Comparison of ENCODE assay signal across 1 cellular context in the genomic region with DNA sequence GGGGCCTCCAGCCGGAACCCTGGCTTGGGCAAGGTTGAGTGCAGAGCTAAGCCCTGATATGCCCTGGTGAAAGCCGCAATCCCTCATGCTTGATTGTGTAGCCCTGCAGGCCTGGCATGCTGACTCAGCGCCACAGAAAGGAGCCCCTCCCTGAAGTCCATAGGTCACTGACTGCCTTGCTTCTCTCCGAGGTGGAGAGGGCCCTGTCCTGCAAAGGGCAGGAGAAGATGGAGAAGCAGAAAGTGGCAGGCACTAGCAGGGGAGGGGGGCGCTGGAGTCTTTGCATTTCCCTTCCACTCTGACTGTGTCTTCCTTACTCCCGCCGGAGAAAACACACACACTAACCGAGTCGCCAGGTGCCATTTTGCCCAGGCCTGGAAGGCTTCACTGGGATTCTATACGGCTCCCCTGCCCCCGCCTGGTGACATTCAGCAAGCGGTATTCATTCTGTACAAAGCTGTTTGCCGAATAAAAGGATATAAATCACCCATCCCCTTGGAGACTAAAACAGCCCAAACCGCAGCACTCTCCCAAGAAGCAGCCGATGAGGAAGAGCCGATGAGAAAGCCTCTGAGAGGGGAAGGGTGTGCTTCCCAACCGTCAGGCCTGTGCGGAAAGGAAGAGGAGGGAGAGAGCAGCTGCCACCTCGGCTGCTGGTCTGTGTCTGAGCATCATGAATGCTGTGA.
TF ChIP-seq lines count a peak whose summit lies in the region.

No MANE protein-coding gene starts in this region.

TF ChIP-seq in SK-N-SH, 30 proteins besides CTCF, POLR2A, EP300 and RAD21 (continued from another document):
- TF ChIP-seq, protein P1, sequence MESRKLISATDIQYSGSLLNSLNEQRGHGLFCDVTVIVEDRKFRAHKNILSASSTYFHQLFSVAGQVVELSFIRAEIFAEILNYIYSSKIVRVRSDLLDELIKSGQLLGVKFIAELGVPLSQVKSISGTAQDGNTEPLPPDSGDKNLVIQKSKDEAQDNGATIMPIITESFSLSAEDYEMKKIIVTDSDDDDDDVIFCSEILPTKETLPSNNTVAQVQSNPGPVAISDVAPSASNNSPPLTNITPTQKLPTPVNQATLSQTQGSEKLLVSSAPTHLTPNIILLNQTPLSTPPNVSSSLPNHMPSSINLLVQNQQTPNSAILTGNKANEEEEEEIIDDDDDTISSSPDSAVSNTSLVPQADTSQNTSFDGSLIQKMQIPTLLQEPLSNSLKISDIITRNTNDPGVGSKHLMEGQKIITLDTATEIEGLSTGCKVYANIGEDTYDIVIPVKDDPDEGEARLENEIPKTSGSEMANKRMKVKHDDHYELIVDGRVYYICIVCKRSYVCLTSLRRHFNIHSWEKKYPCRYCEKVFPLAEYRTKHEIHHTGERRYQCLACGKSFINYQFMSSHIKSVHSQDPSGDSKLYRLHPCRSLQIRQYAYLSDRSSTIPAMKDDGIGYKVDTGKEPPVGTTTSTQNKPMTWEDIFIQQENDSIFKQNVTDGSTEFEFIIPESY (IDR thresholded peaks at IDR 0.05; ENCODE audit: borderline replicate concordance, low read depth), result no peak
- TF ChIP-seq MEF2A (IDR thresholded peaks at IDR 0.05; ENCODE audit: borderline replicate concordance, low read depth), result no peak
- TF ChIP-seq NRF1 (IDR thresholded peaks at IDR 0.05; ENCODE audit: low read depth, low read length), result no peak
- no peak for TF ChIP-seq FOXJ3 (CRISPR knock-in tag; IDR thresholded peaks at IDR 0.05)
- TF ChIP-seq SMC3 (IDR thresholded peaks at IDR 0.05; ENCODE audit: low read depth, low read length), result no peak
- TF ChIP-seq JUND (IDR thresholded peaks at IDR 0.05), result no peak
- no peak for TF ChIP-seq NFIC (IDR thresholded peaks at IDR 0.05; ENCODE audit: borderline replicate concordance)
- no peak for TF ChIP-seq ELF1 (IDR thresholded peaks at IDR 0.05)
- TF ChIP-seq POLR2AphosphoS5 (IDR thresholded peaks at IDR 0.05; ENCODE audit: low read depth, low read length), result no peak
- no peak for TF ChIP-seq MXI1 (IDR thresholded peaks at IDR 0.05; ENCODE audit: low read depth, low read length)
- no peak for TF ChIP-seq FOSL2 (IDR thresholded peaks at IDR 0.05; ENCODE audit: borderline replicate concordance, low read depth)
- no peak for TF ChIP-seq TCF12 (IDR thresholded peaks at IDR 0.05)
